In genomic region chr2:44731505-44731904, GRCh38 we compare ENCODE assay signal across 14 cellular contexts.
DNase-seq lines count a peak whose midpoint lies in the region; ATAC-seq and TF ChIP-seq lines count a peak whose summit lies in the region.
"Had no signal": no experiment of that assay in that cellular context is flagged by ENCODE, and none has a peak within 500 bp of the region (broad histone marks: within the 10 kb centered on the region; RNA-seq: fewer than 3 reads in every experiment).

No MANE protein-coding gene starts in this region.

- no peaks in the 10 kb centered on the region for H3K27me3 ChIP-seq in suprapubic skin
- H3K27me3 ChIP-seq: BE2C, left lung, thyroid gland had no signal

- H3K9me3 ChIP-seq in suprapubic skin = peaks cover 7% of the 10 kb centered on the region
- H3K9me3 ChIP-seq: thyroid gland had no signal

- peak; percentile 70 for ATAC-seq in GM19372 (IDR thresholded peaks at IDR 0.05; ENCODE audit: low read depth, unreplicated experiment)
- ATAC-seq in HG02759 (IDR thresholded peaks at IDR 0.05; ENCODE audit: unreplicated experiment) = peak; percentile 90
- peak; percentile 84 for ATAC-seq in HG03457 (IDR thresholded peaks at IDR 0.05; ENCODE audit: unreplicated experiment)
- ATAC-seq: T-cell had no signal

- H3K4me3 ChIP-seq in suprapubic skin = no peak overlapping the region
- H3K4me3 ChIP-seq: left lung, thyroid gland had no signal

- no peak for TF ChIP-seq CTCF in GM13976 (IDR thresholded peaks at IDR 0.05; ENCODE audit: borderline replicate concordance, control extremely low read depth, extremely low read depth, insufficient read depth, missing control alignments)
- no peak for TF ChIP-seq CTCF in suprapubic skin (IDR thresholded peaks at IDR 0.05)

- no peaks in the 10 kb centered on the region for H3K36me3 ChIP-seq in suprapubic skin
- H3K36me3 ChIP-seq: BE2C, left lung, thyroid gland had no signal

- CTCF ChIA-PET in HEK293T (lab: Yijun Ruan, JAX) = interaction anchor here (1.0 kb wide), 1 partner anchor 252 kb away, joined by 5 read pairs; no protein-coding TSS in a partner anchor

- H3K4me1 ChIP-seq in suprapubic skin = no peaks in the 10 kb centered on the region
- H3K4me1 ChIP-seq: BE2C, left lung, thyroid gland had no signal

- POLR2A ChIA-PET in HEK293T (lab: Yijun Ruan, JAX) = no interaction called here

- no peak overlapping the region for H3K27ac ChIP-seq in suprapubic skin
- H3K27ac ChIP-seq: left lung, thyroid gland had no signal

- 93% methylated on average over 1 of the region's 1 CpG for WGBS in suprapubic skin

- DNase-seq in GM13976 (ENCODE audit: low spot score) = peak; percentile 30
- no peak for DNase-seq in islet precursor cell
- no peak for DNase-seq in HEK293T (ENCODE audit: extremely low spot score)
- no peak for DNase-seq in suprapubic skin (ENCODE audit: low spot score in 2 of 2)
- no peak for DNase-seq in COR-L47 (lab: John Stamatoyannopoulos, UW)
- DNase-seq: BE2C; effector CD8-positive, alpha-beta T cell; left lung; NCI-H1105; T-cell; thyroid gland had no signal

- in situ Hi-C loops in GM13976 (cut with MboI; ENCODE audit: low sequenced_read_pairs, unreplicated experiment) = no loop called here

- TF ChIP-seq EP300 in suprapubic skin (IDR thresholded peaks at IDR 0.05) = no peak

- no peak for TF ChIP-seq POLR2A in suprapubic skin (IDR thresholded peaks at IDR 0.05)

TF ChIP-seq in HEK293T, 16 proteins besides CTCF, POLR2A, EP300 and RAD21:
- no peak for TF ChIP-seq ARNT (IDR thresholded peaks at IDR 0.05)
- no peak for TF ChIP-seq FOXK2 (IDR thresholded peaks at IDR 0.05)
